In the genomic region with DNA sequence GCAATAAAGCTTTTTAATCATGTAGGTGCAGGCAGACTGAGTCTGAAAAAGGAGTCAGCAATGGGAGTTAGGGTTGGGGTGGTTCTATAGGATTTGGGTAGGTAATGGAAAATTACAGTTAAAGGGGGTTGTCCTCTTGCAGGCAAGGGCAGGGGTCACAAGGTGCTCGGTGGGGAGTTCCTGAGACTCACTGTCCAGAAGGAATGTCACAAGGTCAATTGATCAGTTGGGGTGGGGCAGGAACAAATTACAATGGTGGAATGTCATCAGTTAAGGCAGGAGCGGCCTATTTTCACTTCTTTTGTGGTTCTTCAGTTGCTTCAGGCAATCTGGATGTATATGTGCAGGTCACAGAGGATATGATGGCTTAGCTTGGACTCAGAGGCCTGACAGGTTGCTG, we compare ENCODE assay signal across 26 cellular contexts. TPM values are rescaled to one million over a fixed set of nuclear protein-coding genes. Genes with fewer than 3 reads are reported as not detected.
DNase-seq lines count a peak whose midpoint lies in the region; ATAC-seq, FAIRE-seq and TF ChIP-seq lines count a peak whose summit lies in the region.
"Had no signal": no experiment of that assay in that cellular context is flagged by ENCODE, and none has a peak within 500 bp of the region (broad histone marks: within the 10 kb centered on the region; RNA-seq: fewer than 3 reads in every experiment).

No MANE protein-coding gene starts in this region.

- CTCF ChIA-PET in PC-9 (lab: Charles Lee) (no interaction called here), H1 (lab: Charles Lee; ENCODE audit: partially characterized antibody) (interaction anchor here (0.6 to 1.4 kb wide), 2 partner anchors 34 to 85 kb away, joined by 3 to 4 read pairs; no protein-coding TSS in a partner anchor)
- CTCF ChIA-PET in CD4-positive, alpha-beta memory T cell (lab: Charles Lee; ENCODE audit: partially characterized antibody), result no interaction called here

- no peak overlapping the region for H3K23ac ChIP-seq in H1 (ENCODE audit: insufficient read length)

- H2BK120ac ChIP-seq in H1 (replicated peaks; ENCODE audit: low read depth, low read length), result no peak overlapping the region

- H3K23me2 ChIP-seq in H1 (ENCODE audit: low read depth, low read length), result no peaks in the 10 kb centered on the region

- no peak overlapping the region for H3K27ac Mint-ChIP-seq in natural killer cell treated with Interleukin-12 subunit alpha and Interleukin-12 subunit beta and Interleukin-15 and Interleukin-18, amount 100 ng/mL, for 72 hours
- no peak overlapping the region for H3K27ac Mint-ChIP-seq in natural killer cell
- peak overlapping the region in 2 of 10 donors; percentile 9 to 69 for H3K27ac Mint-ChIP-seq in naive thymus-derived CD8-positive, alpha-beta T cell
- H3K27ac Mint-ChIP-seq in CD4-positive, alpha-beta memory T cell, result peak overlapping the region in 1 of 7 donors; percentile 19
- H3K27ac Mint-ChIP-seq: CD4-positive, alpha-beta T cell had no signal

- H3K79me2 ChIP-seq in PC-9 (ENCODE audit: low read depth) (peaks cover 53% of the 10 kb centered on the region), H1 (ENCODE audit: control insufficient read depth in 1 of 2, insufficient read depth in 2 of 2, low read length in 2 of 2) (no peaks in the 10 kb centered on the region)

- H2BK5ac ChIP-seq in H1 (ENCODE audit: low read depth, low read length), result no peak overlapping the region

- no TSS peak for BruUV-seq in PC-9 (replicated peaks; lab: Mats Ljungman, UMichigan)

- peaks cover 0 to 4% of the 10 kb centered on the region in 2 donors for H3K27me3 Mint-ChIP-seq in natural killer cell treated with Interleukin-12 subunit alpha and Interleukin-12 subunit beta and Interleukin-15 and Interleukin-18, amount 100 ng/mL, for 72 hours
- H3K27me3 Mint-ChIP-seq in natural killer cell (ENCODE audit: low read depth in 2 of 2), result peaks cover 0 to 4% of the 10 kb centered on the region in 2 donors
- H3K27me3 Mint-ChIP-seq in naive thymus-derived CD8-positive, alpha-beta T cell, result peaks cover 0 to 5% (median 0%) of the 10 kb centered on the region in 5 donors
- no peaks in the 10 kb centered on the region for H3K27me3 Mint-ChIP-seq in CD4-positive, alpha-beta memory T cell
- H3K27me3 Mint-ChIP-seq: CD4-positive, alpha-beta T cell; IgD-negative memory B cell had no signal

- H4K20me1 ChIP-seq in PC-9 (ENCODE audit: insufficient read depth) (no peaks in the 10 kb centered on the region), H1 (replicated peaks in 1 of 2; ENCODE audit: control insufficient read depth in 1 of 2, insufficient read depth in 2 of 2, low read length in 2 of 2) (no peaks in the 10 kb centered on the region)
- H4K20me1 ChIP-seq: BLaER1 had no signal

- H4K91ac ChIP-seq in H1 (replicated peaks; ENCODE audit: insufficient read length, low read length), result no peak overlapping the region

- no peaks in the 10 kb centered on the region for H3K27me3 ChIP-seq in PC-9 (ENCODE audit: insufficient read depth, low read depth)
- H3K27me3 ChIP-seq in H1 (replicated peaks in 1 of 4; ENCODE audit: control insufficient read depth in 3 of 4, extremely low read depth in 1 of 4, insufficient read depth in 3 of 4, low read length in 3 of 4), result no peaks in the 10 kb centered on the region
- no peaks in the 10 kb centered on the region for H3K27me3 ChIP-seq in small intestine (ENCODE audit: control insufficient read depth in 2 of 2, insufficient read depth in 2 of 2, low read length in 2 of 2)
- H3K27me3 ChIP-seq in CD4-positive, alpha-beta memory T cell (ENCODE audit: insufficient read depth, low read length), result no peaks in the 10 kb centered on the region
- H3K27me3 ChIP-seq: BLaER1, SJSA1 had no signal

- no peaks in the 10 kb centered on the region for H3K79me1 ChIP-seq in H1 (ENCODE audit: low read depth, low read length)

- no peaks in the 10 kb centered on the region for H3K9me3 Mint-ChIP-seq in natural killer cell treated with Interleukin-12 subunit alpha and Interleukin-12 subunit beta and Interleukin-15 and Interleukin-18, amount 100 ng/mL, for 72 hours
- H3K9me3 Mint-ChIP-seq in natural killer cell, result no peaks in the 10 kb centered on the region
- H3K9me3 Mint-ChIP-seq in naive thymus-derived CD8-positive, alpha-beta T cell, result no peaks in the 10 kb centered on the region
- H3K9me3 Mint-ChIP-seq in CD4-positive, alpha-beta memory T cell, result no peaks in the 10 kb centered on the region
- H3K9me3 Mint-ChIP-seq: CD4-positive, alpha-beta T cell; IgD-negative memory B cell had no signal

- no peak overlapping the region for H3K9ac ChIP-seq in H1 (replicated peaks in 1 of 4; ENCODE audit: extremely low read depth in 1 of 4, low read depth in 3 of 4, low read length in 3 of 4)
- H3K9ac ChIP-seq: BLaER1 had no signal

- POLR2A ChIA-PET in PC-9 (lab: Charles Lee; ENCODE audit: unreplicated experiment) (no interaction called here), H1 (lab: Charles Lee; ENCODE audit: partially characterized antibody) (no interaction called here)
- POLR2A ChIA-PET in naive thymus-derived CD8-positive, alpha-beta T cell (lab: Charles Lee), result no interaction called here
- POLR2A ChIA-PET in CD4-positive, alpha-beta memory T cell (lab: Charles Lee; ENCODE audit: partially characterized antibody), result no interaction called here

- FAIRE-seq in H1 (lab: Jason Lieb, UNC) (no peak), small intestine (lab: Jason Lieb, UNC) (no peak)
- FAIRE-seq: H54 had no signal

- H2AFZ ChIP-seq in PC-9 (no peak overlapping the region), H1 (ENCODE audit: low read length) (no peak overlapping the region)

- H3K4me3 ChIP-seq in PC-9 (peak overlapping the region; percentile 62), H1 (ENCODE audit: extremely low read depth in 1 of 4, insufficient read depth in 2 of 4, low read depth in 3 of 4, low read length in 4 of 4) (no peak overlapping the region), small intestine (ENCODE audit: low read depth in 1 of 2, low read length in 2 of 2) (no peak overlapping the region)
- H3K4me3 ChIP-seq in CD4-positive, alpha-beta memory T cell (ENCODE audit: low read length in 2 of 2), result no peak overlapping the region
- H3K4me3 ChIP-seq: BLaER1, SJSA1 had no signal

- no peak overlapping the region for H3K56ac ChIP-seq in H1 (replicated peaks; ENCODE audit: insufficient read length, low read depth, low read length)

- peak; percentile 8 for DNase-seq in natural killer cell treated with Interleukin-12 subunit alpha and Interleukin-12 subunit beta and Interleukin-15 and Interleukin-18, amount 100 ng/mL, for 72 hours (ENCODE audit: low spot score)
- no peak for DNase-seq in natural killer cell
- peak in 1 of 2 experiments; percentile 83 for DNase-seq in PC-9
- no peak for DNase-seq in H1 (ENCODE audit: low read depth in 1 of 2, low spot score in 2 of 2)
- no peak for DNase-seq in small intestine
- DNase-seq in naive thymus-derived CD8-positive, alpha-beta T cell, result no peak
- DNase-seq in CD4-positive, alpha-beta memory T cell, result no peak
- DNase-seq: 8988T; ACHN; CD4-positive, alpha-beta T cell; COR-L47; DMS79; Karpas-422; NCI-H1092 treated with DMSO at 0.1 percent for 48 hours; NCI-H1436; NCI-H187 treated with DMSO at 0.1 percent for 48 hours; NCI-H2171 treated with DMSO at 0.1 percent for 48 hours; NCI-H524; NCI-H748 treated with DMSO at 0.1 percent for 48 hours; Right ventricle myocardium superior; RPMI8226 had no signal

- H3K9me3 ChIP-seq in PC-9 (ENCODE audit: insufficient read depth, low read depth) (no peaks in the 10 kb centered on the region; the same call in 1 of the 2 replicates), H1 (ENCODE audit: insufficient read depth in 2 of 2, low read depth in 1 of 2, low read length in 1 of 2) (no peaks in the 10 kb centered on the region), small intestine (ENCODE audit: control insufficient read depth, low read depth) (no peaks in the 10 kb centered on the region)
- no peaks in the 10 kb centered on the region for H3K9me3 ChIP-seq in CD4-positive, alpha-beta memory T cell (ENCODE audit: control insufficient read depth in 1 of 2, low read length in 2 of 2)
- H3K9me3 ChIP-seq: SJSA1 had no signal

- H3K4me1 ChIP-seq in PC-9 (replicated peaks; ENCODE audit: insufficient read depth) (peaks cover 85% of the 10 kb centered on the region), H1 (replicated peaks in 1 of 4; ENCODE audit: control insufficient read depth in 3 of 4, insufficient read depth in 4 of 4, low read length in 3 of 4) (peaks cover 0 to 6% (median under 1%) of the 10 kb centered on the region in 4 experiments; a peak in 1 of 7 replicates), small intestine (ENCODE audit: control insufficient read depth in 2 of 2, insufficient read depth in 1 of 2, low read depth in 1 of 2, low read length in 1 of 2) (no peaks in the 10 kb centered on the region)
- H3K4me1 ChIP-seq in CD4-positive, alpha-beta memory T cell (ENCODE audit: insufficient read depth, low read length), result no peaks in the 10 kb centered on the region
- H3K4me1 ChIP-seq: SJSA1 had no signal

- intact Hi-C loops in natural killer cell (cut with micrococcal nuclease), result no loop called here
- intact Hi-C loops in PC-9 (cut with micrococcal nuclease; ENCODE audit: unreplicated experiment), result no loop called here
- intact Hi-C loops in CD4-positive, alpha-beta memory T cell (cut with micrococcal nuclease), result no loop called here

- TF ChIP-seq RAD21 in H1 (IDR thresholded peaks at IDR 0.05 in 1 of 2, conservative IDR thresholded peaks at IDR 0.05 in 1 of 2; ENCODE audit: low read depth in 2 of 2, low read length in 2 of 2), result no peak

- H3K4me1 Mint-ChIP-seq in natural killer cell treated with Interleukin-12 subunit alpha and Interleukin-12 subunit beta and Interleukin-15 and Interleukin-18, amount 100 ng/mL, for 72 hours (ENCODE audit: low read depth in 2 of 2), result peaks cover 7 to 18% of the 10 kb centered on the region in 2 donors
- H3K4me1 Mint-ChIP-seq in natural killer cell, result peaks cover 10 to 16% of the 10 kb centered on the region in 2 donors
- H3K4me1 Mint-ChIP-seq in naive thymus-derived CD8-positive, alpha-beta T cell, result peaks cover 0 to 14% (median 0%) of the 10 kb centered on the region in 4 donors
- H3K4me1 Mint-ChIP-seq in CD4-positive, alpha-beta memory T cell, result peaks cover 0 to 3% (median 0%) of the 10 kb centered on the region in 4 donors

- ATAC-seq in natural killer cell treated with Interleukin-12 subunit alpha and Interleukin-12 subunit beta and Interleukin-15 and Interleukin-18, amount 100 ng/mL, for 72 hours, result no peak
- ATAC-seq in natural killer cell (no peak), HG02884 (IDR thresholded peaks at IDR 0.05; ENCODE audit: unreplicated experiment) (no peak)
- ATAC-seq in naive thymus-derived CD8-positive, alpha-beta T cell, result no peak

- H3K18ac ChIP-seq in H1 (ENCODE audit: extremely low read depth, low read length), result no peak overlapping the region

- H3F3A ChIP-seq in PC-9 (ENCODE audit: insufficient read depth, low read depth), result peaks cover 65% of the 10 kb centered on the region

- H3K4me3 Mint-ChIP-seq in natural killer cell treated with Interleukin-12 subunit alpha and Interleukin-12 subunit beta and Interleukin-15 and Interleukin-18, amount 100 ng/mL, for 72 hours, result no peak overlapping the region
- H3K4me3 Mint-ChIP-seq in natural killer cell, result no peak overlapping the region
- no peak overlapping the region for H3K4me3 Mint-ChIP-seq in naive thymus-derived CD8-positive, alpha-beta T cell
- no peak overlapping the region for H3K4me3 Mint-ChIP-seq in CD4-positive, alpha-beta memory T cell
- H3K4me3 Mint-ChIP-seq: CD4-positive, alpha-beta T cell; IgD-negative memory B cell had no signal

- no peak for TF ChIP-seq POLR2A in H1 (IDR thresholded peaks at IDR 0.05; ENCODE audit: control extremely low read depth in 1 of 2, low read depth in 2 of 2, low read length in 2 of 2)

- H2AK5ac ChIP-seq in H1 (ENCODE audit: low read depth, low read length), result no peak overlapping the region

- H3K36me3 ChIP-seq in PC-9 (ENCODE audit: low read depth) (peaks cover 21% of the 10 kb centered on the region), H1 (ENCODE audit: control insufficient read depth in 2 of 4, insufficient read depth in 4 of 4, low read length in 3 of 4) (no peaks in the 10 kb centered on the region), small intestine (ENCODE audit: control insufficient read depth in 2 of 2, insufficient read depth in 2 of 2, low read length in 2 of 2) (no peaks in the 10 kb centered on the region)
- H3K36me3 ChIP-seq in CD4-positive, alpha-beta memory T cell (ENCODE audit: insufficient read depth, low read length), result no peaks in the 10 kb centered on the region
- H3K36me3 ChIP-seq: BLaER1, SJSA1 had no signal

- TF ChIP-seq CTCF in natural killer cell (IDR thresholded peaks at IDR 0.05) (no peak), PC-9 (conservative IDR thresholded peaks at IDR 0.05) (no peak), H1 (IDR thresholded peaks at IDR 0.05; ENCODE audit: control extremely low read depth in 1 of 3, insufficient read depth in 1 of 3, low read depth in 1 of 3, low read length in 3 of 3) (no peak)

- 91% methylated on average over 2 of the region's 2 CpGs; no CpG with 5 or more reads in 1 of the 2 experiments for WGBS in H1 (ENCODE audit: extremely low coverage in 1 of 2, insufficient coverage in 1 of 2, insufficient read length in 1 of 2, insufficient replicate concordance in 2 of 2, low coverage in 1 of 2, low lambda C conversion rate in 2 of 2, missing lambda C conversion rate in 1 of 2), 2 experiments
- WGBS in small intestine, 3 donors, result 59 to 80% (median 67%) methylated on average over 2 of the region's 2 CpGs

- peak overlapping the region; percentile 95 for H3K4me2 ChIP-seq in PC-9
- no peak overlapping the region for H3K4me2 ChIP-seq in H1 (ENCODE audit: insufficient read depth in 1 of 2, low read depth in 2 of 2, low read length in 2 of 2)
- H3K4me2 ChIP-seq: BLaER1 had no signal

- no peak overlapping the region for H3K14ac ChIP-seq in H1 (ENCODE audit: insufficient read length)

- H3K4ac ChIP-seq in H1 (replicated peaks; ENCODE audit: insufficient read length, low read depth, low read length), result no peak overlapping the region

- H2BK20ac ChIP-seq in H1 (ENCODE audit: low read length), result no peak overlapping the region; the same call in 1 of the 2 replicates

- no peak overlapping the region for H2BK15ac ChIP-seq in H1 (ENCODE audit: low read length)

- H3K36me3 Mint-ChIP-seq in natural killer cell treated with Interleukin-12 subunit alpha and Interleukin-12 subunit beta and Interleukin-15 and Interleukin-18, amount 100 ng/mL, for 72 hours, result no peaks in the 10 kb centered on the region
- no peaks in the 10 kb centered on the region for H3K36me3 Mint-ChIP-seq in natural killer cell
- no peaks in the 10 kb centered on the region for H3K36me3 Mint-ChIP-seq in naive thymus-derived CD8-positive, alpha-beta T cell
- H3K36me3 Mint-ChIP-seq in CD4-positive, alpha-beta memory T cell, result no peaks in the 10 kb centered on the region

- H3K9me2 ChIP-seq in PC-9 (ENCODE audit: insufficient read depth), result no peaks in the 10 kb centered on the region

- 0 out of 2 replicates have a peak overlapping the region, but pooled peaks have one; percentile 23 for H2BK12ac ChIP-seq in H1 (ENCODE audit: low read depth, low read length)

- no peak overlapping the region for H4K8ac ChIP-seq in H1 (ENCODE audit: extremely low read depth, insufficient read depth, low read length)

- no peak for TF ChIP-seq EP300 in H1 (IDR thresholded peaks at IDR 0.05; ENCODE audit: borderline replicate concordance in 1 of 2, low read depth in 2 of 2, low read length in 2 of 2)

- H3K27ac ChIP-seq in PC-9, result peak overlapping the region; percentile 95
- H3K27ac ChIP-seq in H1 (ENCODE audit: low read depth, low read length), result no peak overlapping the region
- H3K27ac ChIP-seq in small intestine (ENCODE audit: low read depth in 1 of 2, low read length in 1 of 2), result no peak overlapping the region
- H3K27ac ChIP-seq in CD4-positive, alpha-beta memory T cell (ENCODE audit: low read depth, low read length), result no peak overlapping the region
- H3K27ac ChIP-seq: BLaER1, SJSA1 had no signal

- H4K5ac ChIP-seq in H1 (ENCODE audit: insufficient read length, low read depth, low read length), result no peak overlapping the region

RNA-seq across cellular contexts. Expression of gene CCRL2, which starts 14.0 kb away (rescaled TPM):
- 1 to 10 TPM; 4.0 to 6.2 TPM for total RNA-seq in natural killer cell treated with Interleukin-12 subunit alpha and Interleukin-12 subunit beta and Interleukin-15 and Interleukin-18, amount 100 ng/mL, for 72 hours
- total RNA-seq in natural killer cell, result 1 to 10 TPM; 3.0 to 4.6 (median 3.8) TPM
- total RNA-seq in PC-9 (2021), result 1.2 TPM in 2 replicates
- not detected in 2 replicates for total RNA-seq in H1 (2021; fragmentation: NEBNext Ultra II Directional; extraction: Animal tissue kit (Norgen Biotek cat#: 25700))
- polyA plus RNA-seq in H1 (2011; rRNA removed), result not detected in 2 replicates
- polyA plus RNA-seq in H1 (2011; cell fraction: cytosol; rRNA removed), result not detected
- not detected for polyA plus RNA-seq in H1 (2011; cell fraction: nucleus; rRNA removed)
- polyA plus RNA-seq in H1 (2012, experiment 1 of 2), result not detected in 4 replicates
- not detected for polyA plus RNA-seq in H1 (2012, experiment 2 of 2)
- polyA plus RNA-seq in H1 (2013, experiment 1 of 2), result not detected
- polyA plus RNA-seq in H1 (2013, experiment 2 of 2), result not detected
- polyA minus RNA-seq in H1 (2011; rRNA and poly(A)+ RNA removed), result not detected in 2 replicates
- polyA minus RNA-seq in H1 (2011; cell fraction: cytosol; rRNA and poly(A)+ RNA removed), result not detected
- not detected for polyA minus RNA-seq in H1 (2011; cell fraction: nucleus; rRNA and poly(A)+ RNA removed)
- polyA plus RNA-seq in small intestine, result 10 to 100 TPM; 11.3 to 13.9 (median 13.0) TPM
- total RNA-seq in naive thymus-derived CD8-positive, alpha-beta T cell, result 1 to 10 TPM; 1.5 to 2.8 TPM
- polyA plus RNA-seq in naive thymus-derived CD8-positive, alpha-beta T cell, result 1 to 10 TPM in 2 of 3 donors, not detected in 1; 1.1 to 1.2 TPM
- 1 to 10 TPM in 1 of 2 experiments, under 1 TPM in 1; 0.58 to 1.8 TPM for total RNA-seq in CD4-positive, alpha-beta memory T cell
- polyA plus RNA-seq in CD4-positive, alpha-beta memory T cell, result under 1 TPM; 0.39 to 0.98 TPM

RNA-seq across cellular contexts. Expression of gene CCR5, which starts 22.3 kb away (rescaled TPM):
- 10 to 100 TPM; 28.3 to 46.2 TPM for total RNA-seq in natural killer cell treated with Interleukin-12 subunit alpha and Interleukin-12 subunit beta and Interleukin-15 and Interleukin-18, amount 100 ng/mL, for 72 hours
- total RNA-seq in natural killer cell (1 to 10 TPM in 2 of 3 donors, under 1 TPM in 1; 0.59 to 7.6 (median 1.0) TPM), PC-9 (2021) (not detected in 2 replicates)
- not detected in 2 replicates for total RNA-seq in H1 (2021; fragmentation: NEBNext Ultra II Directional; extraction: Animal tissue kit (Norgen Biotek cat#: 25700))
- polyA plus RNA-seq in H1 (2011; rRNA removed) (not detected in 2 replicates), small intestine (under 1 TPM; 0.81 to 0.94 (median 0.89) TPM)
- not detected for polyA plus RNA-seq in H1 (2011; cell fraction: cytosol; rRNA removed)
- polyA plus RNA-seq in H1 (2011; cell fraction: nucleus; rRNA removed), result not detected
- not detected in 4 replicates for polyA plus RNA-seq in H1 (2012, experiment 1 of 2)
- not detected for polyA plus RNA-seq in H1 (2012, experiment 2 of 2)
- polyA plus RNA-seq in H1 (2013, experiment 1 of 2), result not detected
- polyA plus RNA-seq in H1 (2013, experiment 2 of 2), result not detected
- polyA minus RNA-seq in H1 (2011; rRNA and poly(A)+ RNA removed), result not detected in 2 replicates
- polyA minus RNA-seq in H1 (2011; cell fraction: cytosol; rRNA and poly(A)+ RNA removed), result not detected
- not detected for polyA minus RNA-seq in H1 (2011; cell fraction: nucleus; rRNA and poly(A)+ RNA removed)
- under 1 TPM; 0.23 to 0.47 TPM for total RNA-seq in naive thymus-derived CD8-positive, alpha-beta T cell
- 1 to 10 TPM in 1 of 3 donors, under 1 TPM in 1, not detected in 1; 0.27 to 4.5 TPM for polyA plus RNA-seq in naive thymus-derived CD8-positive, alpha-beta T cell
- total RNA-seq in CD4-positive, alpha-beta memory T cell, result 1 to 10 TPM; 6.8 to 6.9 TPM
- polyA plus RNA-seq in CD4-positive, alpha-beta memory T cell, result 1 to 10 TPM in 1 of 2 donors, under 1 TPM in 1; 0.59 to 5.5 TPM
- total RNA-seq: SJSA1 had no signal
- polyA plus RNA-seq: IgD-negative memory B cell had no signal

RNA-seq across cellular contexts. Expression of gene CCR2, which starts 39.1 kb away (rescaled TPM):
- total RNA-seq in natural killer cell treated with Interleukin-12 subunit alpha and Interleukin-12 subunit beta and Interleukin-15 and Interleukin-18, amount 100 ng/mL, for 72 hours, result 1 to 10 TPM in 1 of 2 donors, under 1 TPM in 1; 0.48 to 2.5 TPM
- total RNA-seq in natural killer cell (1 to 10 TPM in 2 of 3 donors, under 1 TPM in 1; 0.21 to 9.8 (median 1.7) TPM), PC-9 (2021) (not detected in 2 replicates)
- total RNA-seq in H1 (2021; fragmentation: NEBNext Ultra II Directional; extraction: Animal tissue kit (Norgen Biotek cat#: 25700)), result not detected in 2 replicates
- polyA plus RNA-seq in H1 (2011; rRNA removed) (not detected in 2 replicates), small intestine (1 to 10 TPM in 1 of 3 donors, under 1 TPM in 1, not detected in 1; 0.87 to 1.4 TPM)
- polyA plus RNA-seq in H1 (2011; cell fraction: cytosol; rRNA removed), result not detected
- not detected for polyA plus RNA-seq in H1 (2011; cell fraction: nucleus; rRNA removed)
- not detected in 4 replicates for polyA plus RNA-seq in H1 (2012, experiment 1 of 2)
- not detected for polyA plus RNA-seq in H1 (2012, experiment 2 of 2)
- polyA plus RNA-seq in H1 (2013, experiment 1 of 2), result not detected
- not detected for polyA plus RNA-seq in H1 (2013, experiment 2 of 2)
- polyA minus RNA-seq in H1 (2011; rRNA and poly(A)+ RNA removed), result not detected in 2 replicates
- polyA minus RNA-seq in H1 (2011; cell fraction: cytosol; rRNA and poly(A)+ RNA removed), result not detected
- polyA minus RNA-seq in H1 (2011; cell fraction: nucleus; rRNA and poly(A)+ RNA removed), result not detected
- under 1 TPM in 1 of 2 experiments, not detected in 1; 0.16 TPM for total RNA-seq in naive thymus-derived CD8-positive, alpha-beta T cell
- under 1 TPM in 2 of 3 donors, not detected in 1; 0.42 to 0.56 TPM for polyA plus RNA-seq in naive thymus-derived CD8-positive, alpha-beta T cell
- 10 to 100 TPM; 16.3 to 18.4 TPM for total RNA-seq in CD4-positive, alpha-beta memory T cell
- 10 to 100 TPM; 39.7 to 64.7 TPM for polyA plus RNA-seq in CD4-positive, alpha-beta memory T cell
- total RNA-seq: SJSA1 had no signal
